In the genomic region with DNA sequence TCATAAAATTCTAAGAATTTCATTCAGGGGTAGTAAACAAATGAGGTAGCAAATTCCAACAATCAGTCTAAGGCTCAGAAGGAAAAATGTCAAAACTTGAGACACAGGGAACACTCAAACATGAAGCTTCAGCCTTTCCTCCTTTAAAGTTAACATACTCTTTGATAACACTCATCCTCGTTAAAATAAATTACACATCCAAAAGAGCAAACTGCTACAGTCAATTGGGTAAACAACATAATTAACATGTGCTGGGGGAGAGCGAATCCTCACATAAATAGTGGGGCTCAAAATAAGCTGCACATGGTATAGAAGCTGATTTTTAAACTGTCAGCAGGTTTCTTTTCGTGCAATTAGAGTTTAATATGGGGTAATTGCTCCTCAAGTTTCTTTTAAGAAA, we compare ENCODE assay signal across 10 cellular contexts. TPM values are rescaled to one million over a fixed set of nuclear protein-coding genes. Genes with fewer than 3 reads are reported as not detected.
DNase-seq lines count a peak whose midpoint lies in the region; ATAC-seq and TF ChIP-seq lines count a peak whose summit lies in the region.
"Had no signal": no experiment of that assay in that cellular context is flagged by ENCODE, and none has a peak within 500 bp of the region (broad histone marks: within the 10 kb centered on the region; RNA-seq: fewer than 3 reads in every experiment).

No MANE protein-coding gene starts in this region.

- POLR2A ChIA-PET in activated CD4-positive, alpha-beta T cell treated with anti-CD3 and anti-CD28 coated beads for 36 hours (lab: Charles Lee), result interaction anchor here (1.4 kb wide), 1 partner anchor 11 kb away, joined by 6 read pairs; no protein-coding TSS in a partner anchor

- intact Hi-C loops in activated CD4-positive, alpha-beta T cell treated with anti-CD3 and anti-CD28 coated beads for 36 hours (cut with DNase I, micrococcal nuclease), result loop anchor here in 1 of 2 experiments (2.0 kb wide), 1 partner anchor 18 kb away; no protein-coding TSS in a partner anchor
- intact Hi-C loops in activated T-helper 1 cell treated with anti-CD3 and anti-CD28 coated beads, Interleukin-12 subunit alpha, Interleukin-12 subunit beta, Interleukin-2, Interleukin-4 antibody, amounts not matched to agents 30 ng/mL and 10 ng/mL and 1 ng/mL, durations not matched to agents 14 hours and 24 hours and 36 hours (cut with micrococcal nuclease), result no loop called here

- H3K27ac ChIP-seq in skeletal muscle tissue (ENCODE audit: low read depth, low read length), result peak overlapping the region; percentile 81

- H3K4me3 Mint-ChIP-seq in activated CD4-positive, alpha-beta T cell treated with anti-CD3 and anti-CD28 coated beads for 36 hours, result peak overlapping the region; percentile 16
- H3K4me3 Mint-ChIP-seq in activated T-helper 1 cell treated with anti-CD3 and anti-CD28 coated beads, Interleukin-12 subunit alpha, Interleukin-12 subunit beta, Interleukin-2, Interleukin-4 antibody, amounts not matched to agents 30 ng/mL and 10 ng/mL and 1 ng/mL, durations not matched to agents 14 hours and 24 hours and 36 hours, result peak overlapping the region; percentile 47
- peak overlapping the region; percentile 96 for H3K4me3 Mint-ChIP-seq in glutamatergic neuron (ENCODE audit: unreplicated experiment)

- CTCF ChIA-PET in activated CD4-positive, alpha-beta T cell treated with anti-CD3 and anti-CD28 coated beads for 36 hours (lab: Charles Lee), result interaction anchor here (0.7 to 7.2 kb wide), 4 partner anchors 9 to 71 kb away, joined by 3 to 70 read pairs (median 8); no protein-coding TSS in a partner anchor

- H3K27ac Mint-ChIP-seq in activated CD4-positive, alpha-beta T cell treated with anti-CD3 and anti-CD28 coated beads for 36 hours, result peak overlapping the region; percentile 47
- no peak overlapping the region for H3K27ac Mint-ChIP-seq in activated T-helper 1 cell treated with anti-CD3 and anti-CD28 coated beads, Interleukin-12 subunit alpha, Interleukin-12 subunit beta, Interleukin-2, Interleukin-4 antibody, amounts not matched to agents 30 ng/mL and 10 ng/mL and 1 ng/mL, durations not matched to agents 14 hours and 24 hours and 36 hours
- peak overlapping the region; percentile 79 for H3K27ac Mint-ChIP-seq in glutamatergic neuron (ENCODE audit: unreplicated experiment)

- no peaks in the 10 kb centered on the region for H3K36me3 ChIP-seq in skeletal muscle tissue (ENCODE audit: control insufficient read depth in 3 of 3, insufficient read depth in 3 of 3, low read length in 3 of 3)

- no peak for ATAC-seq in activated CD4-positive, alpha-beta T cell treated with anti-CD3 and anti-CD28 coated beads for 36 hours
- no peak for ATAC-seq in HG03442 (IDR thresholded peaks at IDR 0.05; ENCODE audit: unreplicated experiment)

- no peak for TF ChIP-seq CTCF in glutamatergic neuron (IDR thresholded peaks at IDR 0.05; ENCODE audit: partially characterized antibody, unreplicated experiment)

- H3K9ac ChIP-seq in skeletal muscle tissue (ENCODE audit: low read depth in 1 of 3, low read length in 3 of 3), result peak overlapping the region; percentile 84 to 95 (median 94)

- no peaks in the 10 kb centered on the region for H3K9me3 ChIP-seq in skeletal muscle tissue (ENCODE audit: control insufficient read depth in 3 of 3, low read length in 3 of 3)

- no peaks in the 10 kb centered on the region for H3K27me3 Mint-ChIP-seq in activated CD4-positive, alpha-beta T cell treated with anti-CD3 and anti-CD28 coated beads for 36 hours
- no peaks in the 10 kb centered on the region for H3K27me3 Mint-ChIP-seq in activated T-helper 1 cell treated with anti-CD3 and anti-CD28 coated beads, Interleukin-12 subunit alpha, Interleukin-12 subunit beta, Interleukin-2, Interleukin-4 antibody, amounts not matched to agents 30 ng/mL and 10 ng/mL and 1 ng/mL, durations not matched to agents 14 hours and 24 hours and 36 hours (ENCODE audit: insufficient read depth)
- H3K27me3 Mint-ChIP-seq in glutamatergic neuron (ENCODE audit: unreplicated experiment), result no peaks in the 10 kb centered on the region

- H3K9me3 Mint-ChIP-seq in activated CD4-positive, alpha-beta T cell treated with anti-CD3 and anti-CD28 coated beads for 36 hours (ENCODE audit: low read depth), result no peaks in the 10 kb centered on the region
- no peaks in the 10 kb centered on the region for H3K9me3 Mint-ChIP-seq in activated T-helper 1 cell treated with anti-CD3 and anti-CD28 coated beads, Interleukin-12 subunit alpha, Interleukin-12 subunit beta, Interleukin-2, Interleukin-4 antibody, amounts not matched to agents 30 ng/mL and 10 ng/mL and 1 ng/mL, durations not matched to agents 14 hours and 24 hours and 36 hours
- no peaks in the 10 kb centered on the region for H3K9me3 Mint-ChIP-seq in glutamatergic neuron (ENCODE audit: unreplicated experiment)

- H3K27me3 ChIP-seq in skeletal muscle tissue (ENCODE audit: control insufficient read depth in 3 of 3, insufficient read depth in 3 of 3, low read length in 3 of 3), result no peaks in the 10 kb centered on the region

- no peak for DNase-seq in activated CD4-positive, alpha-beta T cell treated with anti-CD3 and anti-CD28 coated beads for 36 hours
- DNase-seq in activated CD4-positive, alpha-beta T cell treated with anti-CD3 and anti-CD28 coated beads for 4 hours, result no peak
- no peak for DNase-seq in activated T-helper 1 cell treated with anti-CD3 and anti-CD28 coated beads, Interleukin-12 subunit alpha, Interleukin-12 subunit beta, Interleukin-2, Interleukin-4 antibody, amounts not matched to agents 30 ng/mL and 10 ng/mL and 1 ng/mL, durations not matched to agents 14 hours and 24 hours and 36 hours (ENCODE audit: low spot score)
- no peak for DNase-seq in glutamatergic neuron
- DNase-seq in NCI-H146 (lab: John Stamatoyannopoulos, UW), result no peak
- no peak for DNase-seq in NCI-H524 (lab: John Stamatoyannopoulos, UW)
- DNase-seq: kidney glomerular epithelial cell, NCI-H1092 had no signal

- peaks cover 28 to 42% (median 30%) of the 10 kb centered on the region in 3 donors for H3K4me1 ChIP-seq in skeletal muscle tissue (ENCODE audit: control insufficient read depth in 3 of 3, insufficient read depth in 3 of 3, low read length in 3 of 3)

- peaks cover 34% of the 10 kb centered on the region for H3K36me3 Mint-ChIP-seq in activated CD4-positive, alpha-beta T cell treated with anti-CD3 and anti-CD28 coated beads for 36 hours (ENCODE audit: low read depth)
- H3K36me3 Mint-ChIP-seq in activated T-helper 1 cell treated with anti-CD3 and anti-CD28 coated beads, Interleukin-12 subunit alpha, Interleukin-12 subunit beta, Interleukin-2, Interleukin-4 antibody, amounts not matched to agents 30 ng/mL and 10 ng/mL and 1 ng/mL, durations not matched to agents 14 hours and 24 hours and 36 hours (ENCODE audit: low read depth), result peaks cover 20% of the 10 kb centered on the region
- H3K36me3 Mint-ChIP-seq in glutamatergic neuron (ENCODE audit: unreplicated experiment), result no peaks in the 10 kb centered on the region

- peaks cover 77% of the 10 kb centered on the region for H3K4me1 Mint-ChIP-seq in activated CD4-positive, alpha-beta T cell treated with anti-CD3 and anti-CD28 coated beads for 36 hours
- H3K4me1 Mint-ChIP-seq in activated T-helper 1 cell treated with anti-CD3 and anti-CD28 coated beads, Interleukin-12 subunit alpha, Interleukin-12 subunit beta, Interleukin-2, Interleukin-4 antibody, amounts not matched to agents 30 ng/mL and 10 ng/mL and 1 ng/mL, durations not matched to agents 14 hours and 24 hours and 36 hours (ENCODE audit: low read depth), result peaks cover 78% of the 10 kb centered on the region
- H3K4me1 Mint-ChIP-seq in glutamatergic neuron (ENCODE audit: low read depth, unreplicated experiment), result peaks cover 20% of the 10 kb centered on the region

- H3K4me3 ChIP-seq in skeletal muscle tissue (ENCODE audit: low read length in 3 of 3), result peak overlapping the region in 2 of 3 donors; percentile 17 to 88

RNA-seq across cellular contexts. Expression of a gene that starts 12.9 kb away (rescaled TPM):
- total RNA-seq in activated CD4-positive, alpha-beta T cell treated with anti-CD3 and anti-CD28 coated beads for 36 hours, result 100 to 1,000 TPM; 157 to 168 TPM
- total RNA-seq in activated T-helper 1 cell treated with anti-CD3 and anti-CD28 coated beads, Interleukin-12 subunit alpha, Interleukin-12 subunit beta, Interleukin-2, Interleukin-4 antibody, amounts not matched to agents 30 ng/mL and 10 ng/mL and 1 ng/mL, durations not matched to agents 14 hours and 24 hours and 36 hours, result 172 and 183 TPM in 2 replicates
- 148 TPM for total RNA-seq in glutamatergic neuron (ENCODE audit: unreplicated experiment)
- total RNA-seq in skeletal muscle tissue, result 74.6 TPM

Comparison
In these comparisons a context has a peak if more than half of its experiments do, and no peak if none do; other contexts are left out.
1. H3K4me3 Mint-ChIP-seq: peak in every context shown above with its lines; median percentile 96 in glutamatergic neuron; 47 in activated T-helper 1 cell treated with anti-CD3 and anti-CD28 coated beads, Interleukin-12 subunit alpha, Interleukin-12 subunit beta, Interleukin-2, Interleukin-4 antibody, amounts not matched to agents 30 ng/mL and 10 ng/mL and 1 ng/mL, durations not matched to agents 14 hours and 24 hours and 36 hours; 16 in activated CD4-positive, alpha-beta T cell treated with anti-CD3 and anti-CD28 coated beads for 36 hours.